ENCODE assay signal across 15 cellular contexts in the genomic region with DNA sequence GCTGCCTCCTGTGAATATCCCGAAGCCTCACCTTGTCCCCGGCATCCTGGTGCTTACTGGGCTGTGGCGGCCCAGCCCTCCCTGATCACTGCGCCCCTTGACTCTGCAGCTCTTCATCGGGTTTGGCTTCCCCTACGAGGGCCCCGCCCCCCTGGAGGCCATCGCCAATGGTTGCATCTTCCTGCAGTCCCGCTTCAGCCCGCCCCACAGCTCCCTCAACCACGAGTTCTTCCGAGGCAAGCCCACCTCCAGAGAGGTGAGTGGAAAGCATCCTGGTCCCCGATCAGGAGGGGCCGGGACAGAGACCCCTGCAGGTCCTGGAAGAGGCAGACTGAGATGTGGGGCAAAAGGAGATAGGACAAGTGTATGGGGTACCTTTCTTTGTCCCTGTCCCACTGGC.
DNase-seq lines count a peak whose midpoint lies in the region; ATAC-seq and TF ChIP-seq lines count a peak whose summit lies in the region.
"Had no signal": no experiment of that assay in that cellular context is flagged by ENCODE, and none has a peak within 500 bp of the region (broad histone marks: within the 10 kb centered on the region; RNA-seq: fewer than 3 reads in every experiment).

No MANE protein-coding gene starts in this region.

- H3K4me3 Mint-ChIP-seq in WTC11 (0 out of 2 replicates have a peak overlapping the region, but pooled peaks have one; percentile 7), mesothelial cell of epicardium (no peak overlapping the region)
- H3K4me3 Mint-ChIP-seq: CD14-positive monocyte; CD8-positive, alpha-beta T cell had no signal

- no peak overlapping the region for H2BK120ac ChIP-seq in mesendoderm (ENCODE audit: low read depth, low read length)

- no peak overlapping the region for H4K8ac ChIP-seq in mesendoderm (ENCODE audit: low read depth, low read length)

- ATAC-seq in WTC11: peak; percentile 87
- no peak for ATAC-seq in GM18909 (IDR thresholded peaks at IDR 0.05; ENCODE audit: poor library complexity, unreplicated experiment)
- ATAC-seq: CD8-positive, alpha-beta T cell had no signal

- no peak overlapping the region for H3K4me2 ChIP-seq in mesendoderm (ENCODE audit: low read length)

- H3K4me3 ChIP-seq in iPS DF 6.9 (ENCODE audit: low read length) (no peak overlapping the region), mesendoderm (ENCODE audit: low read length) (no peak overlapping the region), esophagus squamous epithelium (no peak overlapping the region)

- no peaks in the 10 kb centered on the region for H3K79me2 ChIP-seq in mesendoderm (ENCODE audit: control insufficient read depth, insufficient read depth, low read length)

- H3K23ac ChIP-seq in mesendoderm (ENCODE audit: low read length): no peak overlapping the region

- H3K79me1 ChIP-seq in mesendoderm (ENCODE audit: low read length): no peaks in the 10 kb centered on the region

- H3K4me1 Mint-ChIP-seq in WTC11 (peaks cover 28% of the 10 kb centered on the region), mesothelial cell of epicardium (no peaks in the 10 kb centered on the region)
- H3K4me1 Mint-ChIP-seq: CD14-positive monocyte had no signal

- H3K36me3 Mint-ChIP-seq in WTC11 (no peaks in the 10 kb centered on the region), mesothelial cell of epicardium (no peaks in the 10 kb centered on the region)
- H3K36me3 Mint-ChIP-seq: CD14-positive monocyte; CD8-positive, alpha-beta T cell had no signal

- no peaks in the 10 kb centered on the region; the same call in 1 of the 2 replicates for H3K36me3 ChIP-seq in iPS DF 6.9 (ENCODE audit: control insufficient read depth, insufficient read depth, low read length)
- no peaks in the 10 kb centered on the region for H3K36me3 ChIP-seq in mesendoderm (ENCODE audit: control insufficient read depth, insufficient read depth, low read length)
- no peaks in the 10 kb centered on the region for H3K36me3 ChIP-seq in esophagus squamous epithelium

- no peak overlapping the region for H3K27ac Mint-ChIP-seq in WTC11
- no peak overlapping the region for H3K27ac Mint-ChIP-seq in mesothelial cell of epicardium
- H3K27ac Mint-ChIP-seq: CD14-positive monocyte; CD8-positive, alpha-beta T cell had no signal

- no peak overlapping the region for H4K5ac ChIP-seq in mesendoderm (ENCODE audit: low read length)

- H3K9me3 ChIP-seq in iPS DF 6.9 (ENCODE audit: control insufficient read depth, insufficient read depth, low read length) (no peaks in the 10 kb centered on the region), esophagus squamous epithelium (no peaks in the 10 kb centered on the region)

- intact Hi-C loops in esophagus squamous epithelium (cut with DNase I): no loop called here

- no peaks in the 10 kb centered on the region for H3K9me3 Mint-ChIP-seq in WTC11
- H3K9me3 Mint-ChIP-seq in mesothelial cell of epicardium: no peaks in the 10 kb centered on the region
- H3K9me3 Mint-ChIP-seq: CD8-positive, alpha-beta T cell had no signal

- no peaks in the 10 kb centered on the region for H3K4me1 ChIP-seq in iPS DF 6.9 (ENCODE audit: control insufficient read depth, insufficient read depth, low read length)
- peaks cover 5% of the 10 kb centered on the region for H3K4me1 ChIP-seq in mesendoderm (ENCODE audit: control insufficient read depth, low read depth, low read length)
- H3K4me1 ChIP-seq in esophagus squamous epithelium: no peaks in the 10 kb centered on the region

- H3K27ac ChIP-seq in iPS DF 6.9 (ENCODE audit: low read length) (no peak overlapping the region), mesendoderm (ENCODE audit: low read depth, low read length) (no peak overlapping the region), esophagus squamous epithelium (no peak overlapping the region)
- H3K27ac ChIP-seq: 22Rv1 had no signal

- TF ChIP-seq POLR2A in esophagus squamous epithelium (IDR thresholded peaks at IDR 0.05): no peak

- DNase-seq in ELF-1 (ENCODE audit: low read depth, low spot score): peak; percentile 20
- DNase-seq in WTC11 (ENCODE audit: low spot score): peak; percentile 74
- peak; percentile 18 for DNase-seq in iPS DF 6.9 (ENCODE audit: low read depth, low spot score)
- DNase-seq in mesendoderm: peak; percentile 53
- DNase-seq in esophagus squamous epithelium (lab: John Stamatoyannopoulos, UW): no peak
- DNase-seq in mesothelial cell of epicardium (ENCODE audit: low spot score in 2 of 2, unreplicated experiment in 2 of 2): no peak
- no peak for DNase-seq in DMS 273 (lab: John Stamatoyannopoulos, UW; ENCODE audit: unreplicated experiment)
- DNase-seq: CD8-positive, alpha-beta T cell; COR-L47; DND-41; GF-D8; GOT3 had no signal

- H2BK15ac ChIP-seq in mesendoderm (replicated peaks; ENCODE audit: low read depth): no peak overlapping the region

- no peak overlapping the region for H2AK5ac ChIP-seq in mesendoderm (ENCODE audit: low read length)

- H3K27me3 ChIP-seq in iPS DF 6.9 (ENCODE audit: control insufficient read depth, insufficient read depth, low read length): no peaks in the 10 kb centered on the region
- no peaks in the 10 kb centered on the region for H3K27me3 ChIP-seq in mesendoderm (ENCODE audit: insufficient read depth, low read length, poor library complexity)
- peaks cover 0 to 50% (median 0%) of the 10 kb centered on the region in 4 donors for H3K27me3 ChIP-seq in esophagus squamous epithelium

- H3K56ac ChIP-seq in mesendoderm (ENCODE audit: low read length): no peak overlapping the region

- H3K9ac ChIP-seq in mesendoderm (ENCODE audit: low read length): no peak overlapping the region

- TF ChIP-seq CTCF in WTC11 (IDR thresholded peaks at IDR 0.05) (no peak), esophagus squamous epithelium (IDR thresholded peaks at IDR 0.05) (no peak), mesothelial cell of epicardium (IDR thresholded peaks at IDR 0.05; ENCODE audit: unreplicated experiment) (no peak)

- CTCF ChIA-PET in WTC11 (lab: Charles Lee): interaction anchor here (0.6 to 2.2 kb wide), 15 partner anchors 9 to 117 kb away, joined by 3 to 39 read pairs (median 5); a partner anchor contains a TSS

- no peak overlapping the region for H3K4ac ChIP-seq in mesendoderm (ENCODE audit: low read depth, low read length)

- POLR2A ChIA-PET in WTC11 (lab: Charles Lee): interaction anchor here (0.6 to 0.7 kb wide), 2 partner anchors 10 to 29 kb away, joined by 4 to 5 read pairs; no protein-coding TSS in a partner anchor

- no peak overlapping the region for H3K18ac ChIP-seq in mesendoderm (ENCODE audit: low read length)

- H3K27me3 Mint-ChIP-seq in WTC11 (ENCODE audit: low read depth) (no peaks in the 10 kb centered on the region), mesothelial cell of epicardium (ENCODE audit: low read depth) (peaks cover 3% of the 10 kb centered on the region)

- no CpG with 5 or more reads among the region's 14 CpGs for WGBS in iPS DF 6.9 (ENCODE audit: insufficient coverage, insufficient read length)
- no CpG with 5 or more reads among the region's 14 CpGs for WGBS in mesendoderm (ENCODE audit: extremely low coverage, insufficient coverage, low lambda C conversion rate)
- 40 to 89% methylated on average over 2 to 3 of the region's 14 CpGs for whole genome bisulfite sequencing in esophagus squamous epithelium, 2 donors

- H2BK5ac ChIP-seq in mesendoderm (ENCODE audit: low read length): no peak overlapping the region

TF ChIP-seq in WTC11, 78 proteins besides CTCF, POLR2A, EP300 and RAD21:
- TF ChIP-seq ESRRA (CRISPR knock-in tag; IDR thresholded peaks at IDR 0.05; ENCODE audit: borderline replicate concordance) (no peak), CREM (CRISPR knock-in tag; IDR thresholded peaks at IDR 0.05) (no peak), ZNF396 (CRISPR knock-in tag; IDR thresholded peaks at IDR 0.05; ENCODE audit: borderline replicate concordance) (no peak), ZBTB21 (CRISPR knock-in tag; IDR thresholded peaks at IDR 0.05; ENCODE audit: borderline replicate concordance) (no peak)
- TF ChIP-seq, protein P1, sequence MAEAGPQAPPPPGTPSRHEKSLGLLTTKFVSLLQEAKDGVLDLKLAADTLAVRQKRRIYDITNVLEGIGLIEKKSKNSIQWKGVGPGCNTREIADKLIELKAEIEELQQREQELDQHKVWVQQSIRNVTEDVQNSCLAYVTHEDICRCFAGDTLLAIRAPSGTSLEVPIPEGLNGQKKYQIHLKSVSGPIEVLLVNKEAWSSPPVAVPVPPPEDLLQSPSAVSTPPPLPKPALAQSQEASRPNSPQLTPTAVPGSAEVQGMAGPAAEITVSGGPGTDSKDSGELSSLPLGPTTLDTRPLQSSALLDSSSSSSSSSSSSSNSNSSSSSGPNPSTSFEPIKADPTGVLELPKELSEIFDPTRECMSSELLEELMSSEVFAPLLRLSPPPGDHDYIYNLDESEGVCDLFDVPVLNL (CRISPR knock-in tag; IDR thresholded peaks at IDR 0.05; ENCODE audit: borderline replicate concordance, low read depth): no peak
- TF ChIP-seq, protein P2, sequence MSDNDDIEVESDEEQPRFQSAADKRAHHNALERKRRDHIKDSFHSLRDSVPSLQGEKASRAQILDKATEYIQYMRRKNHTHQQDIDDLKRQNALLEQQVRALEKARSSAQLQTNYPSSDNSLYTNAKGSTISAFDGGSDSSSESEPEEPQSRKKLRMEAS (CRISPR knock-in tag; IDR thresholded peaks at IDR 0.05): 0 out of 2 replicates have a peak, but pooled peaks have one; percentile 22
- TF ChIP-seq, protein P3, sequence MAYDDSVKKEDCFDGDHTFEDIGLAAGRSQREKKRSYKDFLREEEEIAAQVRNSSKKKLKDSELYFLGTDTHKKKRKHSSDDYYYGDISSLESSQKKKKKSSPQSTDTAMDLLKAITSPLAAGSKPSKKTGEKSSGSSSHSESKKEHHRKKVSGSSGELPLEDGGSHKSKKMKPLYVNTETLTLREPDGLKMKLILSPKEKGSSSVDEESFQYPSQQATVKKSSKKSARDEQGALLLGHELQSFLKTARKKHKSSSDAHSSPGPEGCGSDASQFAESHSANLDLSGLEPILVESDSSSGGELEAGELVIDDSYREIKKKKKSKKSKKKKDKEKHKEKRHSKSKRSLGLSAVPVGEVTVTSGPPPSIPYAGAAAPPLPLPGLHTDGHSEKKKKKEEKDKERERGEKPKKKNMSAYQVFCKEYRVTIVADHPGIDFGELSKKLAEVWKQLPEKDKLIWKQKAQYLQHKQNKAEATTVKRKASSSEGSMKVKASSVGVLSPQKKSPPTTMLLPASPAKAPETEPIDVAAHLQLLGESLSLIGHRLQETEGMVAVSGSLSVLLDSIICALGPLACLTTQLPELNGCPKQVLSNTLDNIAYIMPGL (CRISPR knock-in tag; IDR thresholded peaks at IDR 0.05): no peak

Comparison
In these comparisons a context has a peak if more than half of its experiments do, and no peak if none do; other contexts are left out.
1. DNase-seq: peak in ELF-1 (single experiment), WTC11 (single experiment), iPS DF 6.9 (single experiment) and mesendoderm (single experiment); none in esophagus squamous epithelium (single experiment), mesothelial cell of epicardium (0 of 2) and DMS 273 (single experiment).